15 cellular contexts compared by ENCODE assay signal in the genomic region with DNA sequence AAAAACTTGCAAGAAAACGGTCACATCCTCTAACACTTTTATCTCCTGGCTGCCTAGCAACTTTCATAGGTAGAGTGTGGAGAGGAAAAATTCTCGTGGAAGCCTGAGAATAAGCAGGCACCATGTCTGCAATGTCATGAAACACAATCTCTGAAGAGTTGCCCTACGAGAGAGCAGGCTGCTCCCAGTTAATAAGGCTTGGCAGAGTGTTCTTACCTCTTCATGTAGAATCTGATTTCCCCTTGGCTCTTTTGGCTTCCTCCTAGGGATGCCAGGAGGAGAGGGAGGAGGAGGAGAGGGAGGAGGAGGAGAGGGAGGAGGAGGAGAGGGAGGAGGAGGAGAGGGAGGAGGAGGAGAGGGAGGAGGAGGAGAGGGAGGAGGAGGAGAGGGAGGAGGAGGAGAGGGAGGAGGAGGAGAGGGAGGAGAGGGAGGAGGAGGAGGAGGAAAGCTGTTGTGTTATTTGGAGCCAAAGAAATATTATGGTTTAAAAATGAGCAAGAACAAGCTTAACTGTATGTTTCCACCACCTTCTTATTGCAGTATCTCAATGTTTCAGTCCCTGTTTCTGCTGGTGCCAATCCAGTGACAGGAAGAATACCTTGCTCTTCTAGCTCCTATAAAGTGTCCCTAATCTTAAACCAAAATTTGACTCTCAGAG. TPM values are rescaled to one million over a fixed set of nuclear protein-coding genes. Genes with fewer than 3 reads are reported as not detected.
"Had no signal": no experiment of that assay in that cellular context is flagged by ENCODE, and none has a peak within 500 bp of the region (broad histone marks: within the 10 kb centered on the region; RNA-seq: fewer than 3 reads in every experiment).

No MANE protein-coding gene starts in this region.

- H3K27ac ChIP-seq: coronary artery, foreskin keratinocyte, neural progenitor cell, pancreas, thyroid gland, vagina had no signal

- H3K9me3 ChIP-seq: pancreas, thyroid gland, vagina had no signal

- H3K4me1 ChIP-seq: foreskin keratinocyte, neural progenitor cell, pancreas, thyroid gland, vagina had no signal

- DNase-seq: activated CD4-positive, CD25-positive, alpha-beta regulatory T cell; activated effector memory CD4-positive, alpha-beta T cell treated with anti-CD3 and anti-CD28 coated beads, Interleukin-2, amount 50 U/mL, for 16 hours; activated naive CD8-positive, alpha-beta T cell treated with anti-CD3 and anti-CD28 coated beads, Interleukin-2, amount 10 ng/mL, durations not matched to agents 7 days and 5 days; activated T-cell treated with anti-CD3 and anti-CD28 coated beads, Interleukin-2, amount 50 U/mL, for 1 hour; anterior cingulate cortex; effector CD4-positive, alpha-beta T cell; foreskin keratinocyte; islet precursor cell; pancreas; thyroid gland had no signal

- H3K4me3 ChIP-seq: coronary artery, neural progenitor cell, pancreas, smooth muscle cell, thyroid gland, vagina had no signal

- H3K27me3 ChIP-seq: neural progenitor cell, pancreas, thyroid gland, vagina had no signal

- H3K36me3 ChIP-seq: neural progenitor cell, pancreas, thyroid gland, vagina had no signal

- ATAC-seq: foreskin keratinocyte, pancreas had no signal

- H3K9ac ChIP-seq: neural progenitor cell had no signal

RNA-seq across cellular contexts. Expression of gene EGLN3, which starts 52.9 kb away (rescaled TPM):
- polyA plus RNA-seq: endothelial cell of umbilical vein had no signal
